22 cellular contexts compared by ENCODE assay signal in the genomic region with DNA sequence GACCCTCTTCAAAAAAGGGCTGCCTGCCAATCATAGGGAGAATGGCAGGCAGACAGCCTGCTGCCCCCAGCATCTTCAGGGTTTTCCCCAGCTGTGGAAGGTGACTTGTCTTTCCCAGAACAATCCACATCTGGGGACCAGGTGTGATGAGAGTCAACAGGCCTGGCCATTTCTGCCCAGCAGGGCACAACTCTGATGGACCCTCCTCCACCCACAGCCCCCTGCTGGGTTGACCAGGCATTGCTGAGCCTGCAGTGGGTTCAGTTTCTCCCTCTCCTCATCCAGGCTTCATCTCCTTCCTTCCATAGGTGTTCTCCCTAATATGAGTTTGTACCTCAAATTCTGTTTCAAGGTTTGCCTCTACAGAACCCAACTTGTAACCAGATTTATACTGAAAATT.
DNase-seq lines count a peak whose midpoint lies in the region; TF ChIP-seq lines count a peak whose summit lies in the region.
"Had no signal": no experiment of that assay in that cellular context is flagged by ENCODE, and none has a peak within 500 bp of the region (broad histone marks: within the 10 kb centered on the region; RNA-seq: fewer than 3 reads in every experiment).

No MANE protein-coding gene starts in this region.

- no peak overlapping the region for H2AFZ ChIP-seq in OCI-LY3 (ENCODE audit: low read depth, low read length)

- no peaks in the 10 kb centered on the region for H4K20me1 ChIP-seq in OCI-LY3 (ENCODE audit: insufficient read depth, low read length)
- H4K20me1 ChIP-seq: BLaER1 had no signal

- H3K4me2 ChIP-seq in OCI-LY3 (ENCODE audit: low read length): no peak overlapping the region
- H3K4me2 ChIP-seq: BLaER1 had no signal

- H3K9ac ChIP-seq in OCI-LY3 (ENCODE audit: low read length): no peak overlapping the region
- H3K9ac ChIP-seq: BLaER1 had no signal

- H3K79me2 ChIP-seq in OCI-LY3 (ENCODE audit: low read length): no peaks in the 10 kb centered on the region

- H3K27me3 ChIP-seq in OCI-LY3 (ENCODE audit: low read depth, low read length): no peaks in the 10 kb centered on the region
- H3K27me3 ChIP-seq: BLaER1 had no signal

- H3K4me3 ChIP-seq in AG09309 (ENCODE audit: control insufficient read depth, low read depth, low read length) (no peak overlapping the region), OCI-LY3 (ENCODE audit: low read length) (no peak overlapping the region)
- H3K4me3 ChIP-seq: BLaER1, HAP-1, SK-N-MC had no signal

- in situ Hi-C loops in G401 (cut with HindIII; ENCODE audit: low sequenced_read_pairs): no loop called here

- TF ChIP-seq CTCF in AG09309 (IDR thresholded peaks at IDR 0.05; ENCODE audit: control insufficient read depth, insufficient read depth, low read depth, low read length, missing control alignments): peak; percentile 1
- TF ChIP-seq CTCF in GM12873 (IDR thresholded peaks at IDR 0.05; ENCODE audit: insufficient read depth, low read depth, low read length, missing control alignments): peak; percentile 35
- 0 out of 2 replicates have a peak, but pooled peaks have one; percentile 7 for TF ChIP-seq CTCF in OCI-LY3 (IDR thresholded peaks at IDR 0.05; ENCODE audit: low read depth, low read length)

- H3K9me3 ChIP-seq in OCI-LY3 (ENCODE audit: insufficient read depth, low read length): no peaks in the 10 kb centered on the region
- H3K9me3 ChIP-seq: BLaER1, HAP-1 had no signal

- no peaks in the 10 kb centered on the region for H3K36me3 ChIP-seq in OCI-LY3 (replicated peaks; ENCODE audit: low read depth, low read length)
- H3K36me3 ChIP-seq: BLaER1, HAP-1 had no signal

- no peak overlapping the region for H3K27ac ChIP-seq in OCI-LY3 (ENCODE audit: low read length)
- H3K27ac ChIP-seq: BLaER1, RWPE1, SK-N-MC had no signal

- DNase-seq in AG09309 (ENCODE audit: low read depth) (no peak), islet precursor cell (peak; percentile 43), KG1 (lab: John Stamatoyannopoulos, UW) (no peak), HuH-7 (ENCODE audit: low spot score) (no peak), G401 (ENCODE audit: low spot score) (no peak)
- no peak for DNase-seq in activated naive CD4-positive, alpha-beta T cell (lab: John Stamatoyannopoulos, UW)
- DNase-seq: CD4-positive, alpha-beta T cell; COR-L47; DMS79; KBM-7; NCI-H1092; NCI-H1436; NCI-H1930; NCI-H748 treated with DMSO at 0.1 percent for 48 hours; SHP77 treated with DMSO at 0.1 percent for 48 hours; T-cell had no signal

- H3K4me1 ChIP-seq in OCI-LY3 (ENCODE audit: low read length): no peaks in the 10 kb centered on the region
- H3K4me1 ChIP-seq: BLaER1, HAP-1 had no signal
